ENCODE assay signal across 21 cellular contexts in the genomic region with DNA sequence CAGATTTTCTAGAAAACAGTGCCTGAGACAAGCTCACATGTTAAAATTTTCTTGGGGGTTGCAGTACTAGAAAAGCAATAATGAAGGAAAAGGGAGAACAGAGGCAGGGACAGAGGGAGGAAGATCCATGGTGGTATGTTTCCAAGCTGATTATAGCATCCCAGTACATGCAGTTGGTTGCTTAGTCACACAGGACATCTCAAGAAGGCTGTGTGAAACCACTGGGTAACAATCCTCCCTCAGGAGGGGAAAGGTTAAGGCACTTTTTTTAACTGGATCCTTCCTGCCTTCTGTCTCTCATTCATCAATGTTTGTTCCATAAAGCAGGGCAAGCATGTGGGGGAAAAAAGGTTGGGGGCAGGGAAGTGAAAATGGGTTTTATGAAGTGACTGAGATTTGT. TPM values are rescaled to one million over a fixed set of nuclear protein-coding genes. Genes with fewer than 3 reads are reported as not detected.
DNase-seq lines count a peak whose midpoint lies in the region; ATAC-seq, FAIRE-seq and TF ChIP-seq lines count a peak whose summit lies in the region.
"Had no signal": no experiment of that assay in that cellular context is flagged by ENCODE, and none has a peak within 500 bp of the region (broad histone marks: within the 10 kb centered on the region; RNA-seq: fewer than 3 reads in every experiment).

No MANE protein-coding gene starts in this region.

- no peaks in the 10 kb centered on the region for H3K79me2 ChIP-seq in GM12878 (ENCODE audit: control insufficient read depth, insufficient read depth, low read length)

- H3K4me1 Mint-ChIP-seq in T-helper 17 cell (no peaks in the 10 kb centered on the region), chondrocyte (ENCODE audit: low read depth) (no peaks in the 10 kb centered on the region), natural killer cell (peaks cover 0 to 7% of the 10 kb centered on the region in 2 donors)
- H3K4me1 Mint-ChIP-seq: CD8-positive, alpha-beta memory T cell had no signal

- H3K36me3 Mint-ChIP-seq in T-helper 17 cell (ENCODE audit: low read depth) (peaks cover 3% of the 10 kb centered on the region), chondrocyte (ENCODE audit: low read depth) (no peaks in the 10 kb centered on the region), natural killer cell (peaks cover 9% of the 10 kb centered on the region)

- DNase-seq in GM12878 (ENCODE audit: low read depth, low spot score): no peak
- DNase-seq in T-helper 17 cell: no peak
- no peak for DNase-seq in NCI-H1048 (lab: John Stamatoyannopoulos, UW)
- DNase-seq in chondrocyte (ENCODE audit: low spot score): no peak
- DNase-seq in natural killer cell: no peak
- DNase-seq: CD8-positive, alpha-beta memory T cell; DMS79; H9; Kasumi-1; NCI-H1417; NCI-H1930; NCI-H2171; NCI-H748 treated with DMSO at 0.1 percent for 48 hours; PC-9; SW 1271 had no signal

- no peak overlapping the region for H3K4me3 ChIP-seq in GM12878
- H3K4me3 ChIP-seq: BLaER1, PC-9 had no signal

- in situ Hi-C loops in GM12878 (cut with MboI): no loop called here

- no peak for TF ChIP-seq RAD21 in GM12878 (IDR thresholded peaks at IDR 0.05; ENCODE audit: insufficient read depth, low read depth, low read length)

- no peak overlapping the region for H3K27ac Mint-ChIP-seq in T-helper 17 cell
- H3K27ac Mint-ChIP-seq in chondrocyte (ENCODE audit: unreplicated experiment): no peak overlapping the region
- H3K27ac Mint-ChIP-seq in natural killer cell: no peak overlapping the region
- H3K27ac Mint-ChIP-seq: H9; T-helper 2 cell treated with Interferon-gamma antibody and Interleukin-4, amounts not matched to agents 5 μg/mL and 100 μg/mL, for 36 hours had no signal

- no peak for TF ChIP-seq CTCF in GM12878 (IDR thresholded peaks at IDR 0.05 in 2 of 3, conservative IDR thresholded peaks at IDR 0.05 in 1 of 3; ENCODE audit: control insufficient read depth in 2 of 3, extremely low read depth in 1 of 3, insufficient read depth in 1 of 3, low read depth in 3 of 3, low read length in 3 of 3)
- no peak for TF ChIP-seq CTCF in chondrocyte (IDR thresholded peaks at IDR 0.05)
- TF ChIP-seq CTCF in natural killer cell (IDR thresholded peaks at IDR 0.05): no peak

- peaks cover 6% of the 10 kb centered on the region for H3K9me3 ChIP-seq in GM12878 (replicated peaks; ENCODE audit: control insufficient read depth, insufficient read depth, low read length)
- H3K9me3 ChIP-seq in T-helper 17 cell (ENCODE audit: control insufficient read depth, low read length, poor library complexity, severe bottlenecking): peaks cover 3% of the 10 kb centered on the region

- no peak overlapping the region for H3K9ac ChIP-seq in GM12878 (ENCODE audit: control insufficient read depth, insufficient read depth, low read length)
- H3K9ac ChIP-seq: BLaER1 had no signal

- no peaks in the 10 kb centered on the region for H3K36me3 ChIP-seq in GM12878 (ENCODE audit: control insufficient read depth in 2 of 2, insufficient read depth in 2 of 2, low read length in 1 of 2)
- H3K36me3 ChIP-seq: BLaER1 had no signal

- H3K9me3 Mint-ChIP-seq in chondrocyte (ENCODE audit: low read depth) (peaks cover 11% of the 10 kb centered on the region), natural killer cell (peaks cover 5 to 9% of the 10 kb centered on the region in 2 donors)

- CTCF ChIA-PET in GM12878 (lab: Yijun Ruan, JAX): no interaction called here

- H3K27me3 Mint-ChIP-seq in T-helper 17 cell (peaks cover 11% of the 10 kb centered on the region), chondrocyte (ENCODE audit: low read depth) (peaks cover 3% of the 10 kb centered on the region), natural killer cell (ENCODE audit: low read depth in 2 of 2) (peaks cover 21 to 54% of the 10 kb centered on the region in 2 donors)

- TF ChIP-seq POLR2A in GM12878 (IDR thresholded peaks at IDR 0.05; ENCODE audit: low read depth, low read length): no peak

- no peak overlapping the region for H2AFZ ChIP-seq in GM12878 (ENCODE audit: control insufficient read depth, low read depth, low read length)
- H2AFZ ChIP-seq: PC-9 had no signal

- no peak overlapping the region for H3K4me3 Mint-ChIP-seq in T-helper 17 cell
- H3K4me3 Mint-ChIP-seq in chondrocyte (ENCODE audit: unreplicated experiment): no peak overlapping the region
- H3K4me3 Mint-ChIP-seq in natural killer cell: no peak overlapping the region
- H3K4me3 Mint-ChIP-seq: CD8-positive, alpha-beta memory T cell; H9; T-helper 2 cell treated with Interferon-gamma antibody and Interleukin-4, amounts not matched to agents 5 μg/mL and 100 μg/mL, for 36 hours had no signal

- no peak for TF ChIP-seq EP300 in GM12878 (IDR thresholded peaks at IDR 0.05; ENCODE audit: borderline replicate concordance in 1 of 2, control insufficient read depth in 1 of 2, low read depth in 2 of 2, low read length in 2 of 2)

- H3K4me2 ChIP-seq in GM12878 (ENCODE audit: control insufficient read depth, insufficient read depth): peak overlapping the region; percentile 1; the same call in 1 of the 2 replicates
- H3K4me2 ChIP-seq: BLaER1, PC-9 had no signal

- RAD21 ChIA-PET in GM12878 (lab: Charles Lee; ENCODE audit: unreplicated experiment): no interaction called here

- intact Hi-C loops in GM12878 (cut with micrococcal nuclease; ENCODE audit: unreplicated experiment) (no loop called here), natural killer cell (cut with micrococcal nuclease) (loop anchor here (10.0 kb wide), 1 partner anchor 636 kb away; the partner anchor contains the start of genes DOCK4 and ZNF277)

- H3K4me1 ChIP-seq in GM12878 (ENCODE audit: control insufficient read depth, insufficient read depth, low read length): peaks cover 9% of the 10 kb centered on the region
- H3K4me1 ChIP-seq: BLaER1 had no signal

- SMC1A ChIA-PET in GM12878 (lab: Charles Lee; ENCODE audit: uncharacterized antibody, unreplicated experiment): interaction anchor here (0.9 kb wide), 1 partner anchor 93 kb away, joined by 3 read pairs; no protein-coding TSS in a partner anchor

- POLR2A ChIA-PET in GM12878 (lab: Charles Lee): no interaction called here

- FAIRE-seq in GM12878 (lab: Jason Lieb, UNC): no peak
- FAIRE-seq: D721Med had no signal

- BruUV-seq in GM12878 (replicated peaks; lab: Mats Ljungman, UMichigan): no TSS peak

- ATAC-seq in GM18498 (IDR thresholded peaks at IDR 0.05; ENCODE audit: unreplicated experiment) (peak; percentile 23), GM21515 (IDR thresholded peaks at IDR 0.05; ENCODE audit: unreplicated experiment) (peak; percentile 28), HG03103 (IDR thresholded peaks at IDR 0.05; ENCODE audit: low read depth, unreplicated experiment) (peak; percentile 18), GM12878 (no peak), T-helper 17 cell (no peak), natural killer cell (no peak)

- no peaks in the 10 kb centered on the region for H3K27me3 ChIP-seq in GM12878 (replicated peaks in 1 of 2; ENCODE audit: control insufficient read depth in 2 of 2, insufficient read depth in 2 of 2, low read length in 1 of 2)
- H3K27me3 ChIP-seq: BLaER1 had no signal

- H3K27ac ChIP-seq in GM12878 (ENCODE audit: control insufficient read depth, insufficient read depth): no peak overlapping the region
- H3K27ac ChIP-seq: BLaER1, PC-9 had no signal

- H4K20me1 ChIP-seq in GM12878 (ENCODE audit: control insufficient read depth, insufficient read depth): no peaks in the 10 kb centered on the region
- H4K20me1 ChIP-seq: BLaER1 had no signal

TF ChIP-seq in GM12878, 131 proteins besides CTCF, POLR2A, EP300 and RAD21 (continues in another document):
- TF ChIP-seq SMARCA5 (IDR thresholded peaks at IDR 0.05): no peak
- TF ChIP-seq NR2C2 (IDR thresholded peaks at IDR 0.05; ENCODE audit: borderline replicate concordance, control insufficient read depth, insufficient read length, low read depth): no peak
- no peak for TF ChIP-seq KAT2A (conservative IDR thresholded peaks at IDR 0.05; ENCODE audit: control insufficient read depth, low read depth, low read length)
- TF ChIP-seq, protein P1, sequence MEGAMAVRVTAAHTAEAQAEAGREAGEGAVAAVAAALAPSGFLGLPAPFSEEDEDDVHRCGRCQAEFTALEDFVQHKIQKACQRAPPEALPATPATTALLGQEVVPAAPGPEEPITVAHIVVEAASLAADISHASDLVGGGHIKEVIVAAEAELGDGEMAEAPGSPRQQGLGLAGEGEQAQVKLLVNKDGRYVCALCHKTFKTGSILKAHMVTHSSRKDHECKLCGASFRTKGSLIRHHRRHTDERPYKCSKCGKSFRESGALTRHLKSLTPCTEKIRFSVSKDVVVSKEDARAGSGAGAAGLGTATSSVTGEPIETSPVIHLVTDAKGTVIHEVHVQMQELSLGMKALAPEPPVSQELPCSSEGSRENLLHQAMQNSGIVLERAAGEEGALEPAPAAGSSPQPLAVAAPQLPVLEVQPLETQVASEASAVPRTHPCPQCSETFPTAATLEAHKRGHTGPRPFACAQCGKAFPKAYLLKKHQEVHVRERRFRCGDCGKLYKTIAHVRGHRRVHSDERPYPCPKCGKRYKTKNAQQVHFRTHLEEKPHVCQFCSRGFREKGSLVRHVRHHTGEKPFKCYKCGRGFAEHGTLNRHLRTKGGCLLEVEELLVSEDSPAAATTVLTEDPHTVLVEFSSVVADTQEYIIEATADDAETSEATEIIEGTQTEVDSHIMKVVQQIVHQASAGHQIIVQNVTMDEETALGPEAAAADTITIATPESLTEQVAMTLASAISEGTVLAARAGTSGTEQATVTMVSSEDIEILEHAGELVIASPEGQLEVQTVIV (IDR thresholded peaks at IDR 0.05; ENCODE audit: borderline replicate concordance, partially characterized antibody): no peak
- TF ChIP-seq TARDBP (IDR thresholded peaks at IDR 0.05; ENCODE audit: borderline replicate concordance): no peak

RNA-seq across cellular contexts. Expression of gene IMMP2L, which starts 6.1 kb away (rescaled TPM):
- 81.6 and 86.6 TPM in 2 replicates for total RNA-seq in GM12878 (2013; cell fraction: nucleolus; rRNA removed)
- total RNA-seq in GM12878 (2014; rRNA removed) (13.4 and 22.1 TPM in 2 replicates), GM12878 (2014; rRNA removed; fragmentation: Illumina TruSeq; extraction: Trizol) (17.3 and 28.8 TPM in 2 replicates), GM12878 (2021) (14.3 and 22.3 TPM in 2 replicates), T-helper 17 cell (10 to 100 TPM; 17.9 to 19.9 TPM), chondrocyte (6.1 to 11.0 TPM (median 10.8 TPM) in 3 replicates), natural killer cell (1 to 10 TPM; 6.9 to 9.2 (median 8.7) TPM)
- polyA plus RNA-seq in GM12878 (2011; ENCODE audit: low read depth): 8.7 TPM
- polyA plus RNA-seq in GM12878 (2011; rRNA removed) (13.1 and 17.1 TPM in 2 replicates), GM12878 (2014; fragmentation: Illumina TruSeq; extraction: Trizol) (13.8 and 17.8 TPM in 2 replicates), GM12878 (2014; fragmentation: Nextera tagmentation; extraction: Ambion mirVana) (10 to 100 TPM; 41.8 to 46.3 TPM), GM12878 (2014; rRNA removed) (10.2 and 12.6 TPM in 2 replicates), GM12878 (2016; fragmentation: Nextera tagmentation; extraction: Ambion mirVana) (10 to 100 TPM; 15.8 to 22.0 TPM)
- 8.1 and 10.0 TPM in 2 replicates for polyA plus RNA-seq in GM12878 (2011; cell fraction: cytosol; rRNA removed)
- polyA plus RNA-seq in GM12878 (2011; cell fraction: nucleus; rRNA removed): 18.2 and 19.2 TPM in 2 replicates
- 8.1 and 10.5 TPM in 2 replicates for polyA plus RNA-seq in GM12878 (2012)
- 19.7 and 23.4 TPM in 2 replicates for polyA minus RNA-seq in GM12878 (2011; rRNA and poly(A)+ RNA removed)
- 3.3 and 3.6 TPM in 2 replicates for polyA minus RNA-seq in GM12878 (2011; cell fraction: cytosol; rRNA and poly(A)+ RNA removed)
- polyA minus RNA-seq in GM12878 (2011; cell fraction: nucleus; rRNA and poly(A)+ RNA removed): 51.5 and 71.6 TPM in 2 replicates

Comparison
In these comparisons a context has a peak if more than half of its experiments do, and no peak if none do; other contexts are left out.
1. ATAC-seq: peak in GM18498 (single experiment), GM21515 (single experiment) and HG03103 (single experiment); none in GM12878 (single experiment), T-helper 17 cell (single experiment) and natural killer cell (0 of 3).